In genomic region chr12:3275171-3276041, GRCh38 we compare ENCODE assay signal across 8 cellular contexts.
A peak's percentile ranks its signal among the peaks of the same experiment; 100 is the strongest.
DNase-seq lines count a peak whose midpoint lies in the region; ATAC-seq and TF ChIP-seq lines count a peak whose summit lies in the region.

No MANE protein-coding gene starts in this region.

- DNase-seq in DMS153 treated with DMSO at 0.1 percent for 48 hours (lab: John Stamatoyannopoulos, UW; ENCODE audit: unreplicated experiment) = peak; percentile 68
- DNase-seq in DMS153 (lab: John Stamatoyannopoulos, UW) = no peak
- DNase-seq in MG63 = peak; percentile 50
- peak; percentile 15 to 54 (median 50) for DNase-seq in T-helper 2 cell
- DNase-seq in amniotic epithelial cell (ENCODE audit: low read depth) = peak; percentile 54
- peak; percentile 77 to 92 (median 92) for DNase-seq in right cardiac atrium
- peak; percentile 84 for DNase-seq in sigmoid colon

- peak; percentile 80 to 98 (median 88) for TF ChIP-seq CTCF in sigmoid colon (IDR thresholded peaks at IDR 0.05)

- no peaks in the 10 kb centered on the region for H3K36me3 ChIP-seq in MG63
- H3K36me3 ChIP-seq in sigmoid colon = no peaks in the 10 kb centered on the region

- H3K9me3 ChIP-seq in MG63 = no peaks in the 10 kb centered on the region
- no peaks in the 10 kb centered on the region for H3K9me3 ChIP-seq in right cardiac atrium (ENCODE audit: control insufficient read depth, low read length)
- no peaks in the 10 kb centered on the region for H3K9me3 ChIP-seq in sigmoid colon

- ATAC-seq in right cardiac atrium (peak; percentile 37 to 55), HG02970 (IDR thresholded peaks at IDR 0.05; ENCODE audit: low FRiP score, unreplicated experiment) (no peak)

- H3K4me1 ChIP-seq in right cardiac atrium (ENCODE audit: control insufficient read depth, insufficient read depth, low read length) (peaks cover 15% of the 10 kb centered on the region), sigmoid colon (peaks cover 0 to 10% (median 0%) of the 10 kb centered on the region in 4 donors)

- H3K27me3 ChIP-seq in MG63 = no peaks in the 10 kb centered on the region
- no peaks in the 10 kb centered on the region for H3K27me3 ChIP-seq in right cardiac atrium (ENCODE audit: control insufficient read depth, insufficient read depth)
- no peaks in the 10 kb centered on the region for H3K27me3 ChIP-seq in sigmoid colon

- TF ChIP-seq EP300 in sigmoid colon (IDR thresholded peaks at IDR 0.05) = no peak

- no peak for TF ChIP-seq POLR2A in sigmoid colon (IDR thresholded peaks at IDR 0.05)

- no peak overlapping the region for H3K4me3 ChIP-seq in MG63
- no peak overlapping the region for H3K4me3 ChIP-seq in right cardiac atrium (ENCODE audit: low read length)
- H3K4me3 ChIP-seq in sigmoid colon = no peak overlapping the region

- H3K27ac ChIP-seq in right cardiac atrium (ENCODE audit: low read length) (peak overlapping the region; percentile 37), sigmoid colon (no peak overlapping the region)

- intact Hi-C loops in right cardiac atrium (cut with DNase I) (loop anchor here (2.0 to 10.0 kb wide), 7 partner anchors 71 to 203 kb away; no protein-coding TSS in a partner anchor), sigmoid colon (cut with DNase I) (loop anchor here (1.0 to 5.0 kb wide), 3 partner anchors 73 to 202 kb away; no protein-coding TSS in a partner anchor)

- WGBS in right cardiac atrium = 50% methylated on average over 29 of the region's 29 CpGs
- 45 to 50% methylated on average over 29 of the region's 29 CpGs for WGBS in sigmoid colon, 2 donors
